In the genomic region with DNA sequence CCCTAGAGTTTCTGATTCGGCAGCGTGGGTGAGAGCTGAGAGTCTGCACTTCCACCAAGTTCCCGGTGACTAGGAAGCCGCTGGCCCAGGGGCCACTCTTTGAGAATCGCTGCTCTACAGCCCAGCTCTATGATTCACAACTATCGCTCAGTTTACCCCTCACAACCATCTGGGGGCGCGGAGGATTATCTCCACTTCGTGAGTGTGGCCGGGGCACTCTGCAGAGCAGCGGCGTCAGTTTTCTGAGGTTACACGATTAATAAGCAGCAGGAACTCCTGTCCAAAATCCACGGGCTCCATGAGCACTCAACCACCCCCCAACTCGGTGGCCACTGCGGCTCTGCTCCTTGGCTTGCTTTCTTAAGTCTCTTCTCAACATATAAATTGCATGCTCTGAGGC, we compare ENCODE assay signal across 12 cellular contexts. TPM values are rescaled to one million over a fixed set of nuclear protein-coding genes. Genes with fewer than 3 reads are reported as not detected.
A peak's percentile ranks its signal among the peaks of the same experiment; 100 is the strongest.
DNase-seq lines count a peak whose midpoint lies in the region; ATAC-seq, FAIRE-seq and TF ChIP-seq lines count a peak whose summit lies in the region.
"Had no signal": no experiment of that assay in that cellular context is flagged by ENCODE, and none has a peak within 500 bp of the region (broad histone marks: within the 10 kb centered on the region; RNA-seq: fewer than 3 reads in every experiment).

No MANE protein-coding gene starts in this region.

- TF ChIP-seq EP300 in H1 (IDR thresholded peaks at IDR 0.05; ENCODE audit: borderline replicate concordance in 1 of 2, low read depth in 2 of 2, low read length in 2 of 2): no peak

- no peaks in the 10 kb centered on the region for H3K9me3 ChIP-seq in PC-3 (ENCODE audit: low read length)
- H3K9me3 ChIP-seq in H1 (ENCODE audit: insufficient read depth in 2 of 2, low read depth in 1 of 2, low read length in 1 of 2): no peaks in the 10 kb centered on the region
- no peaks in the 10 kb centered on the region for H3K9me3 ChIP-seq in trophoblast cell (ENCODE audit: insufficient read depth, low read depth, low read length)
- H3K9me3 ChIP-seq: A549 had no signal

- H2BK5ac ChIP-seq in H1 (ENCODE audit: low read depth, low read length) (no peak overlapping the region), trophoblast cell (ENCODE audit: low read depth, low read length, poor library complexity) (no peak overlapping the region)

- H3K18ac ChIP-seq in H1 (ENCODE audit: extremely low read depth, low read length): no peak overlapping the region
- H3K18ac ChIP-seq in trophoblast cell (ENCODE audit: low read length): no peak overlapping the region

- H3K4me2 ChIP-seq in PC-3 (ENCODE audit: low read length) (peak overlapping the region; percentile 16), H1 (ENCODE audit: insufficient read depth in 1 of 2, low read depth in 2 of 2, low read length in 2 of 2) (no peak overlapping the region), trophoblast cell (ENCODE audit: low read length) (no peak overlapping the region)
- H3K4me2 ChIP-seq: A549 had no signal

- H2BK15ac ChIP-seq in H1 (ENCODE audit: low read length): no peak overlapping the region

- H3K27ac ChIP-seq in C4-2B: peak overlapping the region; percentile 50
- H3K27ac ChIP-seq in PC-3 (ENCODE audit: low read length): 0 out of 2 replicates have a peak overlapping the region, but pooled peaks have one; percentile 7
- no peak overlapping the region for H3K27ac ChIP-seq in H1 (ENCODE audit: low read depth, low read length)
- no peak overlapping the region for H3K27ac ChIP-seq in trophoblast cell (ENCODE audit: low read depth, low read length)
- H3K27ac ChIP-seq: A549 had no signal

- CTCF ChIA-PET in PC-3 (lab: Charles Lee): no interaction called here
- CTCF ChIA-PET in H1 (lab: Charles Lee; ENCODE audit: partially characterized antibody): interaction anchor here (1.1 to 2.4 kb wide), 4 partner anchors 11 to 81 kb away, joined by 5 to 9 read pairs (median 5); partner anchors contain the start of gene CORO2A

- H3K4me1 ChIP-seq in PC-3 (ENCODE audit: insufficient read depth, low read length): peaks cover 21% of the 10 kb centered on the region
- peaks cover 10 to 29% (median 22%) of the 10 kb centered on the region in 4 experiments for H3K4me1 ChIP-seq in H1 (replicated peaks in 1 of 4; ENCODE audit: control insufficient read depth in 3 of 4, insufficient read depth in 4 of 4, low read length in 3 of 4)
- H3K4me1 ChIP-seq in trophoblast cell (ENCODE audit: control insufficient read depth in 1 of 2, insufficient read depth in 2 of 2, low read length in 2 of 2): peaks cover 37 to 43% of the 10 kb centered on the region in 2 experiments

- H3K79me2 ChIP-seq in PC-3 (ENCODE audit: low read length) (no peaks in the 10 kb centered on the region), H1 (ENCODE audit: control insufficient read depth in 1 of 2, insufficient read depth in 2 of 2, low read length in 2 of 2) (peaks cover 0 to 4% of the 10 kb centered on the region in 2 experiments; a peak in 1 of 4 replicates), trophoblast cell (ENCODE audit: control insufficient read depth, insufficient read depth, low read length, poor library complexity) (peaks cover 17% of the 10 kb centered on the region)

- H3K36me3 ChIP-seq in PC-3 (ENCODE audit: low read depth, low read length): no peaks in the 10 kb centered on the region
- H3K36me3 ChIP-seq in H1 (ENCODE audit: control insufficient read depth in 2 of 4, insufficient read depth in 4 of 4, low read length in 3 of 4): no peaks in the 10 kb centered on the region
- no peaks in the 10 kb centered on the region for H3K36me3 ChIP-seq in trophoblast cell (ENCODE audit: control insufficient read depth in 1 of 2, insufficient read depth in 2 of 2, low read length in 2 of 2)

- H2AFZ ChIP-seq in PC-3 (ENCODE audit: low read length) (no peak overlapping the region), H1 (ENCODE audit: low read length) (no peak overlapping the region), trophoblast cell (ENCODE audit: insufficient read depth, low read length, poor library complexity) (no peak overlapping the region)

- H3K56ac ChIP-seq in H1 (replicated peaks; ENCODE audit: insufficient read length, low read depth, low read length): no peak overlapping the region

- H2BK12ac ChIP-seq in H1 (ENCODE audit: low read depth, low read length): 0 out of 2 replicates have a peak overlapping the region, but pooled peaks have one; percentile 9
- H2BK12ac ChIP-seq in trophoblast cell (ENCODE audit: low read length): no peak overlapping the region

- BruUV-seq in PC-3 (replicated peaks; lab: Mats Ljungman, UMichigan): no TSS peak

- H3K27me3 ChIP-seq in PC-3 (ENCODE audit: low read length): no peaks in the 10 kb centered on the region
- H3K27me3 ChIP-seq in H1 (replicated peaks in 1 of 4; ENCODE audit: control insufficient read depth in 3 of 4, extremely low read depth in 1 of 4, insufficient read depth in 3 of 4, low read length in 3 of 4): no peaks in the 10 kb centered on the region
- H3K27me3 ChIP-seq in trophoblast cell (ENCODE audit: insufficient read depth, low read length): no peaks in the 10 kb centered on the region

- in situ Hi-C loops in KBM-7 (cut with MboI; ENCODE audit: low pct_unique_long_range_greater_than_20kb, low sequenced_read_pairs): no loop called here

- intact Hi-C loops in PC-3 (cut with micrococcal nuclease) (no loop called here), left cardiac atrium (cut with DNase I) (loop anchor here in 1 of 2 donors (5.0 kb wide), 1 partner anchor 51 kb away; no protein-coding TSS in a partner anchor)

- H3K23ac ChIP-seq in H1 (ENCODE audit: insufficient read length) (no peak overlapping the region), trophoblast cell (ENCODE audit: low read length) (no peak overlapping the region)

- TF ChIP-seq CTCF in C4-2B (conservative IDR thresholded peaks at IDR 0.05) (no peak), PC-3 (conservative IDR thresholded peaks at IDR 0.05; ENCODE audit: low read depth, low read length) (no peak), H1 (IDR thresholded peaks at IDR 0.05; ENCODE audit: control extremely low read depth in 1 of 3, insufficient read depth in 1 of 3, low read depth in 1 of 3, low read length in 3 of 3) (no peak)

- H4K8ac ChIP-seq in H1 (ENCODE audit: extremely low read depth, insufficient read depth, low read length) (no peak overlapping the region; the same call in 1 of the 2 replicates), trophoblast cell (ENCODE audit: low read depth, low read length) (no peak overlapping the region)

- H4K12ac ChIP-seq in trophoblast cell (ENCODE audit: low read depth, low read length): no peak overlapping the region

- H3K9me2 ChIP-seq in PC-3 (replicated peaks; ENCODE audit: low read length): no peaks in the 10 kb centered on the region

- no peak overlapping the region for H3K9ac ChIP-seq in PC-3 (ENCODE audit: low read length)
- H3K9ac ChIP-seq in H1 (replicated peaks in 1 of 4; ENCODE audit: extremely low read depth in 1 of 4, low read depth in 3 of 4, low read length in 3 of 4): no peak overlapping the region
- H3K9ac ChIP-seq in trophoblast cell (ENCODE audit: low read length): no peak overlapping the region

- H2BK20ac ChIP-seq in H1 (ENCODE audit: low read length): no peak overlapping the region

- no peak overlapping the region for H4K5ac ChIP-seq in H1 (ENCODE audit: insufficient read length, low read depth, low read length)

- H3K14ac ChIP-seq in H1 (ENCODE audit: insufficient read length) (no peak overlapping the region), trophoblast cell (ENCODE audit: low read length) (no peak overlapping the region)

- WGBS in H1 (ENCODE audit: extremely low coverage in 1 of 2, insufficient coverage in 1 of 2, insufficient read length in 1 of 2, insufficient replicate concordance in 2 of 2, low coverage in 1 of 2, low lambda C conversion rate in 2 of 2, missing lambda C conversion rate in 1 of 2), 2 experiments: 95% methylated on average over 16 of the region's 16 CpGs; no CpG with 5 or more reads in 1 of the 2 experiments
- no CpG with 5 or more reads among the region's 16 CpGs for WGBS in trophoblast cell (ENCODE audit: extremely low coverage, insufficient coverage, insufficient read length)

- no peak for TF ChIP-seq POLR2A in H1 (IDR thresholded peaks at IDR 0.05; ENCODE audit: control extremely low read depth in 1 of 2, low read depth in 2 of 2, low read length in 2 of 2)

- no peak for TF ChIP-seq RAD21 in H1 (IDR thresholded peaks at IDR 0.05 in 1 of 2, conservative IDR thresholded peaks at IDR 0.05 in 1 of 2; ENCODE audit: low read depth in 2 of 2, low read length in 2 of 2)

- no peak for FAIRE-seq in H1 (lab: Jason Lieb, UNC)
- FAIRE-seq: A549, D721Med had no signal

- no peak overlapping the region for H4K91ac ChIP-seq in H1 (replicated peaks; ENCODE audit: insufficient read length, low read length)
- no peak overlapping the region for H4K91ac ChIP-seq in trophoblast cell (ENCODE audit: low read depth, low read length)

- ATAC-seq in PC-3 (no peak), left cardiac atrium (no peak)

- no peak overlapping the region for H3K4me3 ChIP-seq in PC-3 (ENCODE audit: low read length)
- no peak overlapping the region for H3K4me3 ChIP-seq in H1 (ENCODE audit: extremely low read depth in 1 of 4, insufficient read depth in 2 of 4, low read depth in 3 of 4, low read length in 4 of 4)
- no peak overlapping the region for H3K4me3 ChIP-seq in trophoblast cell (ENCODE audit: low read depth, low read length)
- H3K4me3 ChIP-seq: A549 had no signal

- H3K4ac ChIP-seq in H1 (replicated peaks; ENCODE audit: insufficient read length, low read depth, low read length) (peak overlapping the region; percentile 54), trophoblast cell (ENCODE audit: low read depth, low read length) (peak overlapping the region; percentile 13)

- POLR2A ChIA-PET in PC-3 (lab: Charles Lee; ENCODE audit: unreplicated experiment) (no interaction called here), H1 (lab: Charles Lee; ENCODE audit: partially characterized antibody) (interaction anchor here (1.0 to 1.2 kb wide), 2 partner anchors 10 to 82 kb away, joined by 3 read pairs; no protein-coding TSS in a partner anchor)

- no peak for DNase-seq in PC-3
- no peak for DNase-seq in H1 (ENCODE audit: low read depth in 1 of 2, low spot score in 2 of 2)
- DNase-seq in trophoblast cell: no peak
- DNase-seq in left cardiac atrium: no peak
- no peak for DNase-seq in KBM-7
- no peak for DNase-seq in MV-4-11 (lab: John Stamatoyannopoulos, UW)
- no peak for DNase-seq in dermis blood vessel endothelial cell
- DNase-seq: GF-D8, NCI-H1436 treated with DMSO at 0.1 percent for 48 hours had no signal

- no peaks in the 10 kb centered on the region for H3K23me2 ChIP-seq in H1 (ENCODE audit: low read depth, low read length)

- H3F3A ChIP-seq in PC-3 (ENCODE audit: low read length, unreplicated experiment): no peaks in the 10 kb centered on the region

- H2AK5ac ChIP-seq in H1 (ENCODE audit: low read depth, low read length): no peak overlapping the region; the same call in 1 of the 2 replicates
- no peak overlapping the region for H2AK5ac ChIP-seq in trophoblast cell (ENCODE audit: low read length)

- H4K20me1 ChIP-seq in PC-3 (ENCODE audit: low read length): no peaks in the 10 kb centered on the region
- H4K20me1 ChIP-seq in H1 (replicated peaks in 1 of 2; ENCODE audit: control insufficient read depth in 1 of 2, insufficient read depth in 2 of 2, low read length in 2 of 2): peaks cover 2 to 4% of the 10 kb centered on the region in 2 experiments

- H2BK120ac ChIP-seq in H1 (replicated peaks; ENCODE audit: low read depth, low read length) (no peak overlapping the region), trophoblast cell (ENCODE audit: insufficient read depth, low read length, poor library complexity) (no peak overlapping the region)

- H3K79me1 ChIP-seq in H1 (ENCODE audit: low read depth, low read length): peaks cover 7% of the 10 kb centered on the region; the same call in 1 of the 2 replicates
- peaks cover 10% of the 10 kb centered on the region for H3K79me1 ChIP-seq in trophoblast cell (ENCODE audit: low read length)

RNA-seq across cellular contexts. Expression of gene CORO2A, which starts 19.3 kb away (rescaled TPM):
- 2.2 and 2.8 TPM in 2 replicates for total RNA-seq in PC-3 (2014; rRNA removed)
- 26.2 and 27.9 TPM in 2 replicates for total RNA-seq in H1 (2021; fragmentation: NEBNext Ultra II Directional; extraction: Animal tissue kit (Norgen Biotek cat#: 25700))
- polyA plus RNA-seq in H1 (2011; rRNA removed): 13.7 and 15.3 TPM in 2 replicates
- 17.8 TPM for polyA plus RNA-seq in H1 (2011; cell fraction: cytosol; rRNA removed)
- polyA plus RNA-seq in H1 (2011; cell fraction: nucleus; rRNA removed): 10.6 TPM
- 13.2 to 15.8 TPM (median 13.7 TPM) in 4 replicates for polyA plus RNA-seq in H1 (2012, experiment 1 of 2)
- 5.4 TPM for polyA plus RNA-seq in H1 (2012, experiment 2 of 2)
- polyA plus RNA-seq in H1 (2013, experiment 1 of 2): 25.8 TPM
- 26.8 TPM for polyA plus RNA-seq in H1 (2013, experiment 2 of 2)
- polyA minus RNA-seq in H1 (2011; rRNA and poly(A)+ RNA removed): 26.1 and 31.3 TPM in 2 replicates
- polyA minus RNA-seq in H1 (2011; cell fraction: cytosol; rRNA and poly(A)+ RNA removed): 13.2 TPM
- 8.3 TPM for polyA minus RNA-seq in H1 (2011; cell fraction: nucleus; rRNA and poly(A)+ RNA removed)
- polyA plus RNA-seq in trophoblast cell (2013): 34.0 and 35.3 TPM in 2 replicates
- total RNA-seq in left cardiac atrium: 1 to 10 TPM in 1 of 2 donors, under 1 TPM in 1; 0.60 to 1.4 TPM
- total RNA-seq in dermis blood vessel endothelial cell: 1.0 and 1.7 TPM in 2 replicates

RNA-seq across cellular contexts. Expression of gene TRIM14, which starts 54.2 kb away (rescaled TPM):
- 11.2 and 17.3 TPM in 2 replicates for total RNA-seq in PC-3 (2014; rRNA removed)
- total RNA-seq in H1 (2021; fragmentation: NEBNext Ultra II Directional; extraction: Animal tissue kit (Norgen Biotek cat#: 25700)): 18.7 and 19.4 TPM in 2 replicates
- polyA plus RNA-seq in H1 (2011; rRNA removed): 9.2 and 13.0 TPM in 2 replicates
- 12.3 TPM for polyA plus RNA-seq in H1 (2011; cell fraction: cytosol; rRNA removed)
- polyA plus RNA-seq in H1 (2011; cell fraction: nucleus; rRNA removed): 16.2 TPM
- polyA plus RNA-seq in H1 (2012, experiment 1 of 2): 9.8 to 12.0 TPM (median 10.9 TPM) in 4 replicates
- 7.7 TPM for polyA plus RNA-seq in H1 (2012, experiment 2 of 2)
- 10.8 TPM for polyA plus RNA-seq in H1 (2013, experiment 1 of 2)
- 10.3 TPM for polyA plus RNA-seq in H1 (2013, experiment 2 of 2)
- 7.6 and 7.7 TPM in 2 replicates for polyA minus RNA-seq in H1 (2011; rRNA and poly(A)+ RNA removed)
- 10.1 TPM for polyA minus RNA-seq in H1 (2011; cell fraction: cytosol; rRNA and poly(A)+ RNA removed)
- polyA minus RNA-seq in H1 (2011; cell fraction: nucleus; rRNA and poly(A)+ RNA removed): 7.6 TPM
- 2.1 and 2.3 TPM in 2 replicates for polyA plus RNA-seq in trophoblast cell (2013)
- 10 to 100 TPM in 1 of 2 donors, 1 to 10 TPM in 1; 4.3 to 12.2 TPM for total RNA-seq in left cardiac atrium
- 1.5 and 4.8 TPM in 2 replicates for total RNA-seq in dermis blood vessel endothelial cell

Comparison
In these comparisons a context has a peak if more than half of its experiments do, and no peak if none do; other contexts are left out.
1. H3K27ac ChIP-seq: peak in C4-2B (single experiment) and PC-3 (single experiment); none in H1 (single experiment) and trophoblast cell (single experiment).